ENCODE assay signal across 26 cellular contexts in genomic region chr13:38590230-38590629, GRCh38.
"Had no signal": no experiment of that assay in that cellular context is flagged by ENCODE, and none has a peak within 500 bp of the region (broad histone marks: within the 10 kb centered on the region; RNA-seq: fewer than 3 reads in every experiment).

No MANE protein-coding gene starts in this region.

- H3K9me3 Mint-ChIP-seq: activated CD4-positive, alpha-beta T cell treated with anti-CD3 and anti-CD28 coated beads, Interleukin-2, amount 10 ng/mL, durations not matched to agents 24 days and 14 days; activated CD8-positive, alpha-beta T cell treated with anti-CD3 and anti-CD28 coated beads for 36 hours; activated T-helper 2 cell treated with anti-CD3 and anti-CD28 coated beads, Interferon-gamma antibody, Interleukin-2, Interleukin-4, amounts not matched to agents 10 μg/mL and 5 μg/mL and 100 μg/mL, durations not matched to agents 14 hours and 24 hours and 36 hours had no signal

- H3K36me3 ChIP-seq: breast epithelium, MG63 had no signal

- H3K9me3 ChIP-seq: body of pancreas, breast epithelium, MG63 had no signal

- DNase-seq: activated CD4-positive, alpha-beta T cell treated with anti-CD3 and anti-CD28 coated beads, Interleukin-2, amount 10 ng/mL, durations not matched to agents 24 days and 14 days; activated CD4-positive, alpha-beta T cell treated with anti-CD3 and anti-CD28 coated beads, Interleukin-2, amount 50 U/mL, for 4 hours; activated CD8-positive, alpha-beta T cell treated with anti-CD3 and anti-CD28 coated beads for 36 hours; activated gamma-delta T cell; activated naive CD4-positive, alpha-beta T cell treated with Interleukin-2 at 50 U/mL for 16 hours; activated naive CD8-positive, alpha-beta T cell treated with anti-CD3 and anti-CD28 coated beads, Interleukin-2, amount 10 ng/mL, durations not matched to agents 7 days and 5 days; activated T-cell treated with anti-CD3 and anti-CD28 coated beads, Interleukin-2, amount 50 U/mL, for 1 hour; activated T-cell treated with anti-CD3 and anti-CD28 coated beads, Interleukin-2, amount 50 U/mL, for 72 hours; body of pancreas; caudate nucleus; cerebellar nuclear complex; Kasumi-1; KG1; MG63; NCI-H1048; NCI-H1436; NCI-H1694; NCI-H1930; NCI-H2081 treated with DMSO at 0.1 percent for 48 hours; NCI-H446; NCI-H526 treated with DMSO at 0.1 percent for 48 hours; OCI-M1; Right ventricle myocardium superior had no signal

- H3K27me3 Mint-ChIP-seq: activated CD4-positive, alpha-beta T cell treated with anti-CD3 and anti-CD28 coated beads, Interleukin-2, amount 10 ng/mL, durations not matched to agents 24 days and 14 days; activated CD8-positive, alpha-beta T cell treated with anti-CD3 and anti-CD28 coated beads for 36 hours; activated naive CD8-positive, alpha-beta T cell treated with anti-CD3 and anti-CD28 coated beads, Interleukin-2, amount 10 ng/mL, durations not matched to agents 7 days and 5 days had no signal

- H3K4me3 Mint-ChIP-seq: activated CD4-positive, alpha-beta T cell treated with anti-CD3 and anti-CD28 coated beads, Interleukin-2, amount 10 ng/mL, durations not matched to agents 24 days and 14 days; activated CD8-positive, alpha-beta T cell treated with anti-CD3 and anti-CD28 coated beads for 36 hours; activated naive CD4-positive, alpha-beta T cell treated with anti-CD3 and anti-CD28 coated beads, Interleukin-2, amount 50 U/mL, for 24 hours; activated naive CD8-positive, alpha-beta T cell treated with anti-CD3 and anti-CD28 coated beads, Interleukin-2, amount 10 ng/mL, durations not matched to agents 7 days and 5 days; activated T-cell treated with anti-CD3 and anti-CD28 coated beads, Interleukin-2, amount 50 U/mL, for 72 hours had no signal

- H3K36me3 Mint-ChIP-seq: activated naive CD4-positive, alpha-beta T cell treated with anti-CD3 and anti-CD28 coated beads, Interleukin-2, amount 50 U/mL, for 24 hours; activated naive CD8-positive, alpha-beta T cell treated with anti-CD3 and anti-CD28 coated beads, Interleukin-2, amount 10 ng/mL, durations not matched to agents 7 days and 5 days had no signal

- H3K4me1 ChIP-seq: body of pancreas, breast epithelium had no signal

- H3K4me3 ChIP-seq: body of pancreas, breast epithelium, MG63 had no signal

- ATAC-seq: activated CD8-positive, alpha-beta T cell treated with anti-CD3 and anti-CD28 coated beads for 36 hours; activated T-cell treated with anti-CD3 and anti-CD28 coated beads, Interleukin-2, amount 50 U/mL, for 72 hours; body of pancreas had no signal

- H3K4me1 Mint-ChIP-seq: activated CD4-positive, alpha-beta T cell treated with anti-CD3 and anti-CD28 coated beads, Interleukin-2, amount 10 ng/mL, durations not matched to agents 24 days and 14 days; activated naive CD4-positive, alpha-beta T cell treated with anti-CD3 and anti-CD28 coated beads, Interleukin-2, amount 50 U/mL, for 24 hours; activated naive CD8-positive, alpha-beta T cell treated with anti-CD3 and anti-CD28 coated beads, Interleukin-2, amount 10 ng/mL, durations not matched to agents 7 days and 5 days had no signal

- H3K27ac ChIP-seq: body of pancreas, breast epithelium had no signal

- H3K27ac Mint-ChIP-seq: activated CD4-positive, alpha-beta T cell treated with anti-CD3 and anti-CD28 coated beads, Interleukin-2, amount 10 ng/mL, durations not matched to agents 24 days and 14 days; activated CD8-positive, alpha-beta T cell treated with anti-CD3 and anti-CD28 coated beads for 36 hours; activated naive CD4-positive, alpha-beta T cell treated with anti-CD3 and anti-CD28 coated beads, Interleukin-2, amount 50 U/mL, for 24 hours; activated naive CD8-positive, alpha-beta T cell treated with anti-CD3 and anti-CD28 coated beads, Interleukin-2, amount 10 ng/mL, durations not matched to agents 7 days and 5 days; activated T-cell treated with anti-CD3 and anti-CD28 coated beads, Interleukin-2, amount 50 U/mL, for 72 hours; activated T-helper 2 cell treated with anti-CD3 and anti-CD28 coated beads, Interferon-gamma antibody, Interleukin-2, Interleukin-4, amounts not matched to agents 10 μg/mL and 5 μg/mL and 100 μg/mL, durations not matched to agents 14 hours and 24 hours and 36 hours had no signal

- H3K27me3 ChIP-seq: body of pancreas, breast epithelium, MG63 had no signal
